24 cellular contexts compared by ENCODE assay signal in genomic region chr9:100581081-100581480, GRCh38. TPM values are rescaled to one million over a fixed set of nuclear protein-coding genes. Genes with fewer than 3 reads are reported as not detected.
"Had no signal": no experiment of that assay in that cellular context is flagged by ENCODE, and none has a peak within 500 bp of the region (broad histone marks: within the 10 kb centered on the region; RNA-seq: fewer than 3 reads in every experiment).

No MANE protein-coding gene starts in this region.

- H3K27ac Mint-ChIP-seq: activated CD4-positive, alpha-beta memory T cell treated with anti-CD3 and anti-CD28 coated beads for 36 hours; activated CD4-positive, alpha-beta T cell treated with anti-CD3 and anti-CD28 coated beads, Interleukin-2, amount 10 ng/mL, durations not matched to agents 7 days and 5 days; activated naive CD4-positive, alpha-beta T cell treated with anti-CD3 and anti-CD28 coated beads, Interleukin-2, amount 50 U/mL, for 72 hours; activated naive CD8-positive, alpha-beta T cell treated with anti-CD3 and anti-CD28 coated beads, Interleukin-2, amount 50 U/mL, for 24 hours had no signal

- H3K27me3 Mint-ChIP-seq: activated CD4-positive, alpha-beta memory T cell treated with anti-CD3 and anti-CD28 coated beads for 36 hours; activated naive CD8-positive, alpha-beta T cell treated with anti-CD3 and anti-CD28 coated beads, Interleukin-2, amount 50 U/mL, for 24 hours; brain had no signal

- H3K36me3 ChIP-seq: Peyer's patch had no signal

- H3K4me1 Mint-ChIP-seq: activated CD4-positive, alpha-beta T cell treated with anti-CD3 and anti-CD28 coated beads, Interleukin-2, amount 10 ng/mL, durations not matched to agents 7 days and 5 days; activated naive CD8-positive, alpha-beta T cell treated with anti-CD3 and anti-CD28 coated beads, Interleukin-2, amount 50 U/mL, for 24 hours had no signal

- H3K4me3 ChIP-seq: K562, Peyer's patch had no signal

- ATAC-seq: activated naive CD4-positive, alpha-beta T cell treated with anti-CD3 and anti-CD28 coated beads, Interleukin-2, amount 50 U/mL, for 72 hours; activated naive CD8-positive, alpha-beta T cell treated with anti-CD3 and anti-CD28 coated beads, Interleukin-2, amount 50 U/mL, for 24 hours; activated T-cell treated with anti-CD3 and anti-CD28 coated beads, Interleukin-2, amount 50 U/mL, for 4 hours; K562 had no signal

- H3K27me3 ChIP-seq: Peyer's patch had no signal

- H3K9me3 ChIP-seq: Peyer's patch had no signal

- H3K4me1 ChIP-seq: Peyer's patch had no signal

- DNase-seq: activated CD4-positive, alpha-beta memory T cell treated with anti-CD3 and anti-CD28 coated beads for 36 hours; activated CD4-positive, alpha-beta T cell treated with anti-CD3 and anti-CD28 coated beads, Interleukin-2, amount 10 ng/mL, durations not matched to agents 7 days and 5 days; activated CD4-positive, CD25-positive, alpha-beta regulatory T cell; activated CD8-positive, alpha-beta memory T cell treated with anti-CD3 and anti-CD28 coated beads for 24 hours; activated effector memory CD4-positive, alpha-beta T cell treated with anti-CD3 and anti-CD28 coated beads, Interleukin-2, amount 50 U/mL, for 16 hours; activated naive CD4-positive, alpha-beta T cell treated with Interleukin-2 at 50 U/mL for 16 hours; activated naive CD8-positive, alpha-beta T cell treated with anti-CD3 and anti-CD28 coated beads, Interleukin-2, amount 50 U/mL, for 24 hours; activated T-cell treated with anti-CD3 and anti-CD28 coated beads, Interleukin-2, amount 50 U/mL, for 4 hours; Kasumi-1; NCI-H1092; NCI-H1930; NCI-H345; NCI-H510A; NCI-H526 treated with DMSO at 0.1 percent for 48 hours; NCI-H82; OCI-M1; Peyer's patch; SHP77 treated with DMSO at 0.1 percent for 48 hours; T-helper 2 cell had no signal

- H3K4me3 Mint-ChIP-seq: activated CD4-positive, alpha-beta memory T cell treated with anti-CD3 and anti-CD28 coated beads for 36 hours; activated CD4-positive, alpha-beta T cell treated with anti-CD3 and anti-CD28 coated beads, Interleukin-2, amount 10 ng/mL, durations not matched to agents 7 days and 5 days; activated naive CD8-positive, alpha-beta T cell treated with anti-CD3 and anti-CD28 coated beads, Interleukin-2, amount 50 U/mL, for 24 hours; activated T-cell treated with anti-CD3 and anti-CD28 coated beads, Interleukin-2, amount 50 U/mL, for 4 hours had no signal

- H3K27ac ChIP-seq: Peyer's patch, RWPE1, VCaP had no signal

- H3K36me3 Mint-ChIP-seq: activated CD4-positive, alpha-beta memory T cell treated with anti-CD3 and anti-CD28 coated beads for 36 hours; activated naive CD4-positive, alpha-beta T cell treated with anti-CD3 and anti-CD28 coated beads, Interleukin-2, amount 50 U/mL, for 72 hours had no signal

RNA-seq across cellular contexts. Expression of gene CAVIN4, which starts 3.2 kb away (rescaled TPM):
- total RNA-seq: Peyer's patch had no signal
